Comparison of ENCODE assay signal across 3 cellular contexts in the genomic region with DNA sequence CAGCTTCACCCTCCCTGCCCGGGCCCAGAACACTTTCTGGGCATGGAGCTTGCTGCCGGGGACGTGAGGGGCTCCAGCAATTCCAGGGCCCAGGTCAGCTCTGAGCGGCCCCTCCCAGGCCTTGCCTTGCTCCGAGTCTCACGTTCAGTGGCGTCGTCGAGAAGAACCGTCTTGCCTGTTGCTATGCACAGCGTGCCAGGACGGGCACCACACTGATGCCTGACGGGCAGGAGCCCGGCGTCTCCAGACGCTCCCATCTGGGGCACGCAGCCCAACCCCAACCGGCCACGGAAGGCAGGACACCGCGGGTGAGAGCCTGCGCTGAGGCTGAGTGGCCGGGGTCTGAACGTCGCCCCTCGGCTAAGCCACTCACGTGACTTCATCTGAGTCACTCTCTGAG.
TF ChIP-seq lines count a peak whose summit lies in the region.

No MANE protein-coding gene starts in this region.

TF ChIP-seq in HEK293, 187 proteins besides CTCF, POLR2A, EP300 and RAD21:
- TF ChIP-seq ZNF132 (tag by site-specific recombination; IDR thresholded peaks at IDR 0.05; ENCODE audit: borderline replicate concordance) (no peak), ZNF362 (tag by site-specific recombination; IDR thresholded peaks at IDR 0.05) (peak; percentile 51; the same call in 1 of the 2 replicates), ZSCAN5A (tag by site-specific recombination; IDR thresholded peaks at IDR 0.05) (no peak), ZNF76 (tag by site-specific recombination; IDR thresholded peaks at IDR 0.05; ENCODE audit: borderline replicate concordance, low read depth) (no peak), ZNF776 (tag by site-specific recombination; IDR thresholded peaks at IDR 0.05; ENCODE audit: borderline replicate concordance) (no peak), ZNF561 (tag by site-specific recombination; IDR thresholded peaks at IDR 0.05; ENCODE audit: borderline replicate concordance) (no peak)

TF ChIP-seq in IMR-90, 13 proteins besides CTCF, POLR2A, EP300 and RAD21:
- TF ChIP-seq CHD1 (IDR thresholded peaks at IDR 0.05; ENCODE audit: low read depth, low read length) (no peak), ELK1 (IDR thresholded peaks at IDR 0.05; ENCODE audit: borderline replicate concordance, low read depth, low read length) (no peak), RFX5 (IDR thresholded peaks at IDR 0.05; ENCODE audit: low read depth, low read length) (no peak), MAZ (IDR thresholded peaks at IDR 0.05; ENCODE audit: borderline replicate concordance, low read depth, low read length) (no peak), MXI1 (IDR thresholded peaks at IDR 0.05; ENCODE audit: borderline replicate concordance, low read depth, low read length) (no peak), SMC3 (IDR thresholded peaks at IDR 0.05; ENCODE audit: low read depth, low read length) (no peak)

TF ChIP-seq in H1, 55 proteins besides CTCF, POLR2A, EP300 and RAD21:
- TF ChIP-seq SRF (IDR thresholded peaks at IDR 0.05; ENCODE audit: low read depth, low read length) (no peak), RFX5 (IDR thresholded peaks at IDR 0.05; ENCODE audit: borderline replicate concordance, low read depth, low read length) (no peak), E2F6 (IDR thresholded peaks at IDR 0.05) (no peak), SAP30 (IDR thresholded peaks at IDR 0.05; ENCODE audit: insufficient read depth, insufficient replicate concordance, low read length) (no peak), TAF7 (optimal IDR thresholded peaks at IDR 0.05; ENCODE audit: borderline replicate concordance, low read depth, low read length) (no peak), CHD7 (IDR thresholded peaks at IDR 0.05; ENCODE audit: insufficient replicate concordance, low read length) (no peak), PHF8 (conservative IDR thresholded peaks at IDR 0.05; ENCODE audit: low read depth, low read length) (no peak), POLR2AphosphoS5 (IDR thresholded peaks at IDR 0.05; ENCODE audit: low read depth, low read length) (no peak), GTF2F1 (IDR thresholded peaks at IDR 0.05; ENCODE audit: borderline replicate concordance, low read depth, low read length) (no peak), JUN (IDR thresholded peaks at IDR 0.05; ENCODE audit: low read depth, low read length) (no peak)
